16 cellular contexts compared by ENCODE assay signal in genomic region chr3:13712682-13713180, GRCh38.
A peak's percentile ranks its signal among the peaks of the same experiment; 100 is the strongest.
DNase-seq lines count a peak whose midpoint lies in the region; ATAC-seq and TF ChIP-seq lines count a peak whose summit lies in the region.
"Had no signal": no experiment of that assay in that cellular context is flagged by ENCODE, and none has a peak within 500 bp of the region (broad histone marks: within the 10 kb centered on the region; RNA-seq: fewer than 3 reads in every experiment).

No MANE protein-coding gene starts in this region.

- no peaks in the 10 kb centered on the region for H3K36me3 ChIP-seq in esophagus muscularis mucosa
- no peaks in the 10 kb centered on the region for H3K36me3 ChIP-seq in spleen
- H3K36me3 ChIP-seq: Peyer's patch had no signal

- intact Hi-C loops in activated CD8-positive, alpha-beta T cell treated with anti-CD3 and anti-CD28 coated beads for 36 hours (cut with micrococcal nuclease), result no loop called here
- intact Hi-C loops in esophagus muscularis mucosa (cut with DNase I), result no loop called here
- intact Hi-C loops in spleen (cut with DNase I; ENCODE audit: low total_unique reads), result no loop called here

- no peak for TF ChIP-seq EP300 in esophagus muscularis mucosa (IDR thresholded peaks at IDR 0.05)

- ATAC-seq in activated CD8-positive, alpha-beta T cell treated with anti-CD3 and anti-CD28 coated beads, Interleukin-2, amount 10 ng/mL, durations not matched to agents 7 days and 5 days, result no peak
- no peak for ATAC-seq in activated CD8-positive, alpha-beta T cell treated with anti-CD3 and anti-CD28 coated beads for 36 hours
- ATAC-seq in HG03378 (IDR thresholded peaks at IDR 0.05; ENCODE audit: unreplicated experiment), result no peak
- no peak for ATAC-seq in HG02973 (IDR thresholded peaks at IDR 0.05; ENCODE audit: unreplicated experiment)

- CTCF ChIA-PET in activated CD8-positive, alpha-beta T cell treated with anti-CD3 and anti-CD28 coated beads, Interleukin-2, amount 10 ng/mL, durations not matched to agents 7 days and 5 days (lab: Charles Lee), result no interaction called here
- CTCF ChIA-PET in activated CD8-positive, alpha-beta T cell treated with anti-CD3 and anti-CD28 coated beads for 36 hours (lab: Charles Lee), result no interaction called here

- no peak for TF ChIP-seq CTCF in activated CD8-positive, alpha-beta T cell treated with anti-CD3 and anti-CD28 coated beads for 36 hours (IDR thresholded peaks at IDR 0.05)
- TF ChIP-seq CTCF in esophagus muscularis mucosa (IDR thresholded peaks at IDR 0.05), result no peak
- TF ChIP-seq CTCF in spleen (IDR thresholded peaks at IDR 0.05 in 8 of 11, conservative IDR thresholded peaks at IDR 0.05 in 3 of 11), result no peak

- peak; percentile 17 for DNase-seq in activated CD8-positive, alpha-beta T cell treated with anti-CD3 and anti-CD28 coated beads, Interleukin-2, amount 10 ng/mL, durations not matched to agents 7 days and 5 days
- DNase-seq in activated CD8-positive, alpha-beta T cell treated with anti-CD3 and anti-CD28 coated beads for 36 hours, result no peak
- peak; percentile 1 for DNase-seq in H4 (ENCODE audit: low spot score)
- peak; percentile 75 for DNase-seq in esophagus muscularis mucosa (ENCODE audit: extremely low spot score)
- DNase-seq in spleen, result peak; percentile 24
- no peak for DNase-seq in substantia nigra (lab: John Stamatoyannopoulos, UW)
- DNase-seq: 8988T, C1 segment of cervical spinal cord, H7, NCI-H1930, NCI-H2171, NCI-H774 had no signal

- peaks cover 0 to 14% (median 0%) of the 10 kb centered on the region in 4 donors for H3K9me3 ChIP-seq in esophagus muscularis mucosa
- peaks cover 0 to 61% (median 0%) of the 10 kb centered on the region in 8 donors for H3K9me3 ChIP-seq in spleen
- H3K9me3 ChIP-seq: Peyer's patch had no signal

- no peak overlapping the region for H3K27ac Mint-ChIP-seq in activated CD8-positive, alpha-beta T cell treated with anti-CD3 and anti-CD28 coated beads, Interleukin-2, amount 10 ng/mL, durations not matched to agents 7 days and 5 days
- H3K27ac Mint-ChIP-seq in activated CD8-positive, alpha-beta T cell treated with anti-CD3 and anti-CD28 coated beads for 36 hours, result no peak overlapping the region
- H3K27ac Mint-ChIP-seq: IgD-negative memory B cell had no signal

- POLR2A ChIA-PET in activated CD8-positive, alpha-beta T cell treated with anti-CD3 and anti-CD28 coated beads, Interleukin-2, amount 10 ng/mL, durations not matched to agents 7 days and 5 days (lab: Charles Lee), result no interaction called here
- POLR2A ChIA-PET in activated CD8-positive, alpha-beta T cell treated with anti-CD3 and anti-CD28 coated beads for 36 hours (lab: Charles Lee), result no interaction called here

- TF ChIP-seq POLR2A in esophagus muscularis mucosa (IDR thresholded peaks at IDR 0.05; ENCODE audit: low read depth), result no peak
- no peak for TF ChIP-seq POLR2A in spleen (IDR thresholded peaks at IDR 0.05)

- no peak overlapping the region for H3K27ac ChIP-seq in esophagus muscularis mucosa (replicated peaks in 1 of 4)
- no peak overlapping the region for H3K27ac ChIP-seq in spleen
- no peak overlapping the region for H3K27ac ChIP-seq in substantia nigra (ENCODE audit: low read depth, low read length, poor library complexity, severe bottlenecking)
- H3K27ac ChIP-seq: Peyer's patch had no signal

- no peaks in the 10 kb centered on the region for H3K4me1 Mint-ChIP-seq in activated CD8-positive, alpha-beta T cell treated with anti-CD3 and anti-CD28 coated beads, Interleukin-2, amount 10 ng/mL, durations not matched to agents 7 days and 5 days (ENCODE audit: low read depth)
- H3K4me1 Mint-ChIP-seq in activated CD8-positive, alpha-beta T cell treated with anti-CD3 and anti-CD28 coated beads for 36 hours (ENCODE audit: low read depth), result no peaks in the 10 kb centered on the region
- H3K4me1 Mint-ChIP-seq: IgD-negative memory B cell had no signal

- H3K27me3 ChIP-seq in esophagus muscularis mucosa, result peaks cover 0 to 4% (median 0%) of the 10 kb centered on the region in 4 donors
- H3K27me3 ChIP-seq in spleen (replicated peaks in 1 of 7), result no peaks in the 10 kb centered on the region
- H3K27me3 ChIP-seq: Peyer's patch had no signal

- H3K4me3 ChIP-seq in esophagus muscularis mucosa, result no peak overlapping the region
- no peak overlapping the region for H3K4me3 ChIP-seq in spleen
- H3K4me3 ChIP-seq: Peyer's patch had no signal

- no peaks in the 10 kb centered on the region for H3K36me3 Mint-ChIP-seq in activated CD8-positive, alpha-beta T cell treated with anti-CD3 and anti-CD28 coated beads, Interleukin-2, amount 10 ng/mL, durations not matched to agents 7 days and 5 days (ENCODE audit: low read depth)
- no peaks in the 10 kb centered on the region for H3K36me3 Mint-ChIP-seq in activated CD8-positive, alpha-beta T cell treated with anti-CD3 and anti-CD28 coated beads for 36 hours (ENCODE audit: low read depth)
- H3K36me3 Mint-ChIP-seq: IgD-negative memory B cell had no signal

- 47% methylated on average over 3 of the region's 3 CpGs for WGBS in esophagus muscularis mucosa
- WGBS in spleen, 5 donors, result 51 to 66% (median 58%) methylated on average over 3 of the region's 3 CpGs

- peaks cover 9% of the 10 kb centered on the region for H3K9me3 Mint-ChIP-seq in activated CD8-positive, alpha-beta T cell treated with anti-CD3 and anti-CD28 coated beads, Interleukin-2, amount 10 ng/mL, durations not matched to agents 7 days and 5 days (ENCODE audit: insufficient read depth)
- H3K9me3 Mint-ChIP-seq in activated CD8-positive, alpha-beta T cell treated with anti-CD3 and anti-CD28 coated beads for 36 hours, result peaks cover 31% of the 10 kb centered on the region

- H3K27me3 Mint-ChIP-seq in activated CD8-positive, alpha-beta T cell treated with anti-CD3 and anti-CD28 coated beads, Interleukin-2, amount 10 ng/mL, durations not matched to agents 7 days and 5 days (ENCODE audit: low read depth), result no peaks in the 10 kb centered on the region
- H3K27me3 Mint-ChIP-seq in activated CD8-positive, alpha-beta T cell treated with anti-CD3 and anti-CD28 coated beads for 36 hours, result peaks cover 6% of the 10 kb centered on the region

- no peak overlapping the region for H3K4me3 Mint-ChIP-seq in activated CD8-positive, alpha-beta T cell treated with anti-CD3 and anti-CD28 coated beads, Interleukin-2, amount 10 ng/mL, durations not matched to agents 7 days and 5 days
- no peak overlapping the region for H3K4me3 Mint-ChIP-seq in activated CD8-positive, alpha-beta T cell treated with anti-CD3 and anti-CD28 coated beads for 36 hours

- H3K4me1 ChIP-seq in esophagus muscularis mucosa (no peaks in the 10 kb centered on the region), spleen (no peaks in the 10 kb centered on the region)
- H3K4me1 ChIP-seq: Peyer's patch had no signal

Comparison
In these comparisons a context has a peak if more than half of its experiments do, and no peak if none do; other contexts are left out.
1. DNase-seq: peak in activated CD8-positive, alpha-beta T cell treated with anti-CD3 and anti-CD28 coated beads, Interleukin-2, amount 10 ng/mL, durations not matched to agents 7 days and 5 days (single experiment), H4 (single experiment), esophagus muscularis mucosa (single experiment) and spleen (single experiment); none in activated CD8-positive, alpha-beta T cell treated with anti-CD3 and anti-CD28 coated beads for 36 hours (single experiment) and substantia nigra (0 of 49).